2 cellular contexts compared by ENCODE assay signal in the genomic region with DNA sequence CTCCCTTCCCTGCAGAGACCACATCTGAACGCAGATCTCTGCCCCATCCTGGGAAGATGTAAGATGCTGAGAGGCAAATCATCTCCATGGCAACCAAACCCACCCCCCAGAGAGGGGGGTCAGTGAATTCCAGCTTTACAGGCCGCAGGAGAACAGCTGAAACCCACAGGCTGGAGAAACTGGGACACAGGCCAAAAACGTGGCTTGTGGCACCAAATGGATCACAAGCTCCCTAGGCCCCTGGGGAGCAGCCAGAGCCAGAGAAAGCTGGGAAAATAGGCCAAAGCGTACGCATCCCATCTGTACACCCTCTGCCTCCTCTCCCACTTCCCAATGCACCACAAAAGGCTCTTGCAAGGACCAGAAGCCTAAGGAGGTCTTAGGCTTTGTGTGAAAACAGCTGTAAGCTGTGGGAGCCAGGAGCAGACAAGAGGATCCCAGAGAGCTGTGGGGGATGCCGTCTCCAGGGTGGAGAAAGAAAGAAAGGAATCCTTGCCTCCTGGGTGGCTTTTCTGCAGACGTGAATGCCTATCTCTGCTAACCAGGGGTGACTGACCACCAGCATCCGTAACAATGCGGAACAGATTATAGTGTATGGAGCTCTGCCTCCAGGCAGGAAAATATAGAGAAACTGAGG.
TF ChIP-seq lines count a peak whose summit lies in the region.

No MANE protein-coding gene starts in this region.

TF ChIP-seq in neural cell, 6 proteins besides CTCF, POLR2A, EP300 and RAD21 (continued from another document):
- TF ChIP-seq, protein P1, sequence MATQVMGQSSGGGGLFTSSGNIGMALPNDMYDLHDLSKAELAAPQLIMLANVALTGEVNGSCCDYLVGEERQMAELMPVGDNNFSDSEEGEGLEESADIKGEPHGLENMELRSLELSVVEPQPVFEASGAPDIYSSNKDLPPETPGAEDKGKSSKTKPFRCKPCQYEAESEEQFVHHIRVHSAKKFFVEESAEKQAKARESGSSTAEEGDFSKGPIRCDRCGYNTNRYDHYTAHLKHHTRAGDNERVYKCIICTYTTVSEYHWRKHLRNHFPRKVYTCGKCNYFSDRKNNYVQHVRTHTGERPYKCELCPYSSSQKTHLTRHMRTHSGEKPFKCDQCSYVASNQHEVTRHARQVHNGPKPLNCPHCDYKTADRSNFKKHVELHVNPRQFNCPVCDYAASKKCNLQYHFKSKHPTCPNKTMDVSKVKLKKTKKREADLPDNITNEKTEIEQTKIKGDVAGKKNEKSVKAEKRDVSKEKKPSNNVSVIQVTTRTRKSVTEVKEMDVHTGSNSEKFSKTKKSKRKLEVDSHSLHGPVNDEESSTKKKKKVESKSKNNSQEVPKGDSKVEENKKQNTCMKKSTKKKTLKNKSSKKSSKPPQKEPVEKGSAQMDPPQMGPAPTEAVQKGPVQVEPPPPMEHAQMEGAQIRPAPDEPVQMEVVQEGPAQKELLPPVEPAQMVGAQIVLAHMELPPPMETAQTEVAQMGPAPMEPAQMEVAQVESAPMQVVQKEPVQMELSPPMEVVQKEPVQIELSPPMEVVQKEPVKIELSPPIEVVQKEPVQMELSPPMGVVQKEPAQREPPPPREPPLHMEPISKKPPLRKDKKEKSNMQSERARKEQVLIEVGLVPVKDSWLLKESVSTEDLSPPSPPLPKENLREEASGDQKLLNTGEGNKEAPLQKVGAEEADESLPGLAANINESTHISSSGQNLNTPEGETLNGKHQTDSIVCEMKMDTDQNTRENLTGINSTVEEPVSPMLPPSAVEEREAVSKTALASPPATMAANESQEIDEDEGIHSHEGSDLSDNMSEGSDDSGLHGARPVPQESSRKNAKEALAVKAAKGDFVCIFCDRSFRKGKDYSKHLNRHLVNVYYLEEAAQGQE (IDR thresholded peaks at IDR 0.05; ENCODE audit: borderline replicate concordance), result no peak

TF ChIP-seq in WTC11, 78 proteins besides CTCF, POLR2A, EP300 and RAD21 (continued from another document):
- TF ChIP-seq, protein P2, sequence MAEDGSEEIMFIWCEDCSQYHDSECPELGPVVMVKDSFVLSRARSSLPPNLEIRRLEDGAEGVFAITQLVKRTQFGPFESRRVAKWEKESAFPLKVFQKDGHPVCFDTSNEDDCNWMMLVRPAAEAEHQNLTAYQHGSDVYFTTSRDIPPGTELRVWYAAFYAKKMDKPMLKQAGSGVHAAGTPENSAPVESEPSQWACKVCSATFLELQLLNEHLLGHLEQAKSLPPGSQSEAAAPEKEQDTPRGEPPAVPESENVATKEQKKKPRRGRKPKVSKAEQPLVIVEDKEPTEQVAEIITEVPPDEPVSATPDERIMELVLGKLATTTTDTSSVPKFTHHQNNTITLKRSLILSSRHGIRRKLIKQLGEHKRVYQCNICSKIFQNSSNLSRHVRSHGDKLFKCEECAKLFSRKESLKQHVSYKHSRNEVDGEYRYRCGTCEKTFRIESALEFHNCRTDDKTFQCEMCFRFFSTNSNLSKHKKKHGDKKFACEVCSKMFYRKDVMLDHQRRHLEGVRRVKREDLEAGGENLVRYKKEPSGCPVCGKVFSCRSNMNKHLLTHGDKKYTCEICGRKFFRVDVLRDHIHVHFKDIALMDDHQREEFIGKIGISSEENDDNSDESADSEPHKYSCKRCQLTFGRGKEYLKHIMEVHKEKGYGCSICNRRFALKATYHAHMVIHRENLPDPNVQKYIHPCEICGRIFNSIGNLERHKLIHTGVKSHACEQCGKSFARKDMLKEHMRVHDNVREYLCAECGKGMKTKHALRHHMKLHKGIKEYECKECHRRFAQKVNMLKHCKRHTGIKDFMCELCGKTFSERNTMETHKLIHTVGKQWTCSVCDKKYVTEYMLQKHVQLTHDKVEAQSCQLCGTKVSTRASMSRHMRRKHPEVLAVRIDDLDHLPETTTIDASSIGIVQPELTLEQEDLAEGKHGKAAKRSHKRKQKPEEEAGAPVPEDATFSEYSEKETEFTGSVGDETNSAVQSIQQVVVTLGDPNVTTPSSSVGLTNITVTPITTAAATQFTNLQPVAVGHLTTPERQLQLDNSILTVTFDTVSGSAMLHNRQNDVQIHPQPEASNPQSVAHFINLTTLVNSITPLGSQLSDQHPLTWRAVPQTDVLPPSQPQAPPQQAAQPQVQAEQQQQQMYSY (CRISPR knock-in tag; IDR thresholded peaks at IDR 0.05), result no peak
- TF ChIP-seq RELA (CRISPR knock-in tag; IDR thresholded peaks at IDR 0.05; ENCODE audit: borderline replicate concordance) (no peak), ETV6 (CRISPR knock-in tag; IDR thresholded peaks at IDR 0.05) (no peak), TCF7 (CRISPR knock-in tag; IDR thresholded peaks at IDR 0.05; ENCODE audit: low read depth) (no peak), PRRX2 (CRISPR knock-in tag; IDR thresholded peaks at IDR 0.05) (no peak), MXD4 (CRISPR knock-in tag; IDR thresholded peaks at IDR 0.05; ENCODE audit: borderline replicate concordance) (no peak), OVOL2 (CRISPR knock-in tag; IDR thresholded peaks at IDR 0.05; ENCODE audit: borderline replicate concordance) (no peak), JAZF1 (CRISPR knock-in tag; IDR thresholded peaks at IDR 0.05) (no peak), GTF2I (CRISPR knock-in tag; conservative IDR thresholded peaks at IDR 0.05) (no peak), HMGA2 (CRISPR knock-in tag; IDR thresholded peaks at IDR 0.05) (no peak)
- TF ChIP-seq, protein P3, sequence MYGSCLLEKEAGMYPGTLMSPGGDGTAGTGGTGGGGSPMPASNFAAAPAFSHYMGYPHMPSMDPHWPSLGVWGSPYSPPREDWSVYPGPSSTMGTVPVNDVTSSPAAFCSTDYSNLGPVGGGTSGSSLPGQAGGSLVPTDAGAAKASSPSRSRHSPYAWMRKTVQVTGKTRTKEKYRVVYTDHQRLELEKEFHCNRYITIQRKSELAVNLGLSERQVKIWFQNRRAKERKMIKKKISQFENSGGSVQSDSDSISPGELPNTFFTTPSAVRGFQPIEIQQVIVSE (CRISPR knock-in tag; IDR thresholded peaks at IDR 0.05; ENCODE audit: borderline replicate concordance), result no peak
- TF ChIP-seq, protein P4, sequence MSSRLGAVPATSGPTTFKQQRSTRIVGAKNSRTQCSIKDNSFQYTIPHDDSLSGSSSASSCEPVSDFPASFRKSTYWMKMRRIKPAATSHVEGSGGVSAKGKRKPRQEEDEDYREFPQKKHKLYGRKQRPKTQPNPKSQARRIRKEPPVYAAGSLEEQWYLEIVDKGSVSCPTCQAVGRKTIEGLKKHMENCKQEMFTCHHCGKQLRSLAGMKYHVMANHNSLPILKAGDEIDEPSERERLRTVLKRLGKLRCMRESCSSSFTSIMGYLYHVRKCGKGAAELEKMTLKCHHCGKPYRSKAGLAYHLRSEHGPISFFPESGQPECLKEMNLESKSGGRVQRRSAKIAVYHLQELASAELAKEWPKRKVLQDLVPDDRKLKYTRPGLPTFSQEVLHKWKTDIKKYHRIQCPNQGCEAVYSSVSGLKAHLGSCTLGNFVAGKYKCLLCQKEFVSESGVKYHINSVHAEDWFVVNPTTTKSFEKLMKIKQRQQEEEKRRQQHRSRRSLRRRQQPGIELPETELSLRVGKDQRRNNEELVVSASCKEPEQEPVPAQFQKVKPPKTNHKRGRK (CRISPR knock-in tag; IDR thresholded peaks at IDR 0.05; ENCODE audit: borderline replicate concordance), result no peak
- TF ChIP-seq, protein P5, sequence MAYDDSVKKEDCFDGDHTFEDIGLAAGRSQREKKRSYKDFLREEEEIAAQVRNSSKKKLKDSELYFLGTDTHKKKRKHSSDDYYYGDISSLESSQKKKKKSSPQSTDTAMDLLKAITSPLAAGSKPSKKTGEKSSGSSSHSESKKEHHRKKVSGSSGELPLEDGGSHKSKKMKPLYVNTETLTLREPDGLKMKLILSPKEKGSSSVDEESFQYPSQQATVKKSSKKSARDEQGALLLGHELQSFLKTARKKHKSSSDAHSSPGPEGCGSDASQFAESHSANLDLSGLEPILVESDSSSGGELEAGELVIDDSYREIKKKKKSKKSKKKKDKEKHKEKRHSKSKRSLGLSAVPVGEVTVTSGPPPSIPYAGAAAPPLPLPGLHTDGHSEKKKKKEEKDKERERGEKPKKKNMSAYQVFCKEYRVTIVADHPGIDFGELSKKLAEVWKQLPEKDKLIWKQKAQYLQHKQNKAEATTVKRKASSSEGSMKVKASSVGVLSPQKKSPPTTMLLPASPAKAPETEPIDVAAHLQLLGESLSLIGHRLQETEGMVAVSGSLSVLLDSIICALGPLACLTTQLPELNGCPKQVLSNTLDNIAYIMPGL (CRISPR knock-in tag; IDR thresholded peaks at IDR 0.05), result no peak
- TF ChIP-seq, protein P6, sequence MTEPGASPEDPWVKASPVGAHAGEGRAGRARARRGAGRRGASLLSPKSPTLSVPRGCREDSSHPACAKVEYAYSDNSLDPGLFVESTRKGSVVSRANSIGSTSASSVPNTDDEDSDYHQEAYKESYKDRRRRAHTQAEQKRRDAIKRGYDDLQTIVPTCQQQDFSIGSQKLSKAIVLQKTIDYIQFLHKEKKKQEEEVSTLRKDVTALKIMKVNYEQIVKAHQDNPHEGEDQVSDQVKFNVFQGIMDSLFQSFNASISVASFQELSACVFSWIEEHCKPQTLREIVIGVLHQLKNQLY (CRISPR knock-in tag; IDR thresholded peaks at IDR 0.05), result no peak
- TF ChIP-seq, protein P7, sequence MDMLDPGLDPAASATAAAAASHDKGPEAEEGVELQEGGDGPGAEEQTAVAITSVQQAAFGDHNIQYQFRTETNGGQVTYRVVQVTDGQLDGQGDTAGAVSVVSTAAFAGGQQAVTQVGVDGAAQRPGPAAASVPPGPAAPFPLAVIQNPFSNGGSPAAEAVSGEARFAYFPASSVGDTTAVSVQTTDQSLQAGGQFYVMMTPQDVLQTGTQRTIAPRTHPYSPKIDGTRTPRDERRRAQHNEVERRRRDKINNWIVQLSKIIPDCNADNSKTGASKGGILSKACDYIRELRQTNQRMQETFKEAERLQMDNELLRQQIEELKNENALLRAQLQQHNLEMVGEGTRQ (CRISPR knock-in tag; IDR thresholded peaks at IDR 0.05), result no peak
TF ChIP-seq in WTC11: peak in this region for 0.
